In genomic region chr20:45835230-45836224, GRCh38 we compare ENCODE assay signal across 11 cellular contexts. TPM values are rescaled to one million over a fixed set of nuclear protein-coding genes. Genes with fewer than 3 reads are reported as not detected.
DNase-seq lines count a peak whose midpoint lies in the region; ATAC-seq and TF ChIP-seq lines count a peak whose summit lies in the region.
"Had no signal": no experiment of that assay in that cellular context is flagged by ENCODE, and none has a peak within 500 bp of the region (broad histone marks: within the 10 kb centered on the region; RNA-seq: fewer than 3 reads in every experiment).

No MANE protein-coding gene starts in this region.

- peak overlapping the region; percentile 95 for H3K4me3 ChIP-seq in thoracic aorta
- H3K4me3 ChIP-seq: BLaER1 had no signal

- ATAC-seq in activated B cell treated with CpG ODN at 0.5 μM for 24 hours (ENCODE audit: low read depth), result no peak
- ATAC-seq in left cardiac atrium, result peak; percentile 12 to 46
- ATAC-seq in thoracic aorta (ENCODE audit: insufficient number of reproducible peaks, low FRiP score, low read depth), result peak; percentile 24
- no peak for ATAC-seq in HG03571 (IDR thresholded peaks at IDR 0.05; ENCODE audit: unreplicated experiment)

- H3K27me3 Mint-ChIP-seq in activated CD4-positive, alpha-beta T cell treated with anti-CD3 and anti-CD28 coated beads, Interleukin-2, amount 10 ng/mL, durations not matched to agents 7 days and 5 days, result no peaks in the 10 kb centered on the region
- H3K27me3 Mint-ChIP-seq in activated B cell treated with CpG ODN at 0.5 μM for 24 hours, result no peaks in the 10 kb centered on the region

- no peak for TF ChIP-seq CTCF in activated B cell treated with CpG ODN at 0.5 μM for 24 hours (IDR thresholded peaks at IDR 0.05)
- no peak for TF ChIP-seq CTCF in thoracic aorta (IDR thresholded peaks at IDR 0.05)

- H3K27ac Mint-ChIP-seq in activated CD4-positive, alpha-beta T cell treated with anti-CD3 and anti-CD28 coated beads, Interleukin-2, amount 10 ng/mL, durations not matched to agents 7 days and 5 days, result no peak overlapping the region
- H3K27ac Mint-ChIP-seq in activated B cell treated with CpG ODN at 0.5 μM for 24 hours, result no peak overlapping the region

- H3K9me3 Mint-ChIP-seq in activated CD4-positive, alpha-beta T cell treated with anti-CD3 and anti-CD28 coated beads, Interleukin-2, amount 10 ng/mL, durations not matched to agents 7 days and 5 days, result no peaks in the 10 kb centered on the region
- no peaks in the 10 kb centered on the region for H3K9me3 Mint-ChIP-seq in activated B cell treated with CpG ODN at 0.5 μM for 24 hours

- H3K27me3 ChIP-seq in thoracic aorta (replicated peaks; ENCODE audit: insufficient read depth), result no peaks in the 10 kb centered on the region
- H3K27me3 ChIP-seq: neutrophil had no signal

- peaks cover 11% of the 10 kb centered on the region for H3K4me1 Mint-ChIP-seq in activated CD4-positive, alpha-beta T cell treated with anti-CD3 and anti-CD28 coated beads, Interleukin-2, amount 10 ng/mL, durations not matched to agents 7 days and 5 days
- H3K4me1 Mint-ChIP-seq in activated B cell treated with CpG ODN at 0.5 μM for 24 hours, result peaks cover 10% of the 10 kb centered on the region

- H3K4me3 Mint-ChIP-seq in activated CD4-positive, alpha-beta T cell treated with anti-CD3 and anti-CD28 coated beads, Interleukin-2, amount 10 ng/mL, durations not matched to agents 7 days and 5 days, result peak overlapping the region; percentile 36
- H3K4me3 Mint-ChIP-seq in activated B cell treated with CpG ODN at 0.5 μM for 24 hours, result peak overlapping the region; percentile 86

- H3K27ac ChIP-seq in thoracic aorta, result peak overlapping the region; percentile 93 to 98
- H3K27ac ChIP-seq: BLaER1, neutrophil had no signal

- DNase-seq in activated CD4-positive, alpha-beta T cell treated with anti-CD3 and anti-CD28 coated beads, Interleukin-2, amount 10 ng/mL, durations not matched to agents 7 days and 5 days, result no peak
- no peak for DNase-seq in activated CD4-positive, alpha-beta T cell treated with anti-CD3 and anti-CD28 coated beads for 1 hour
- DNase-seq in activated B cell treated with CpG ODN at 0.5 μM for 24 hours (no peak), left cardiac atrium (peak; percentile 70), thoracic aorta (ENCODE audit: low spot score) (peak; percentile 72), NCI-H226 (no peak), NCI-H2171 (lab: John Stamatoyannopoulos, UW) (no peak)
- DNase-seq: activated CD8-positive, alpha-beta memory T cell treated with anti-CD3 and anti-CD28 coated beads, Interleukin-2, amount 50 U/mL, for 48 hours had no signal

- CTCF ChIA-PET in activated CD4-positive, alpha-beta T cell treated with anti-CD3 and anti-CD28 coated beads, Interleukin-2, amount 10 ng/mL, durations not matched to agents 7 days and 5 days (lab: Charles Lee), result no interaction called here
- CTCF ChIA-PET in activated B cell treated with CpG ODN at 0.5 μM for 24 hours (lab: Charles Lee), result no interaction called here

- POLR2A ChIA-PET in activated CD4-positive, alpha-beta T cell treated with anti-CD3 and anti-CD28 coated beads, Interleukin-2, amount 10 ng/mL, durations not matched to agents 7 days and 5 days (lab: Charles Lee), result no interaction called here
- POLR2A ChIA-PET in activated B cell treated with CpG ODN at 0.5 μM for 24 hours (lab: Charles Lee), result no interaction called here

- intact Hi-C loops in activated B cell treated with CpG ODN at 0.5 μM for 24 hours (cut with micrococcal nuclease) (no loop called here), left cardiac atrium (cut with DNase I) (no loop called here)

- H3K4me1 ChIP-seq in thoracic aorta (ENCODE audit: control insufficient read depth in 1 of 2, low read depth in 2 of 2), result peaks cover 18 to 44% of the 10 kb centered on the region in 2 donors

- H3K36me3 ChIP-seq in thoracic aorta, result peaks cover 10% of the 10 kb centered on the region
- H3K36me3 ChIP-seq: BLaER1 had no signal

- H3K9me3 ChIP-seq in thoracic aorta, result no peaks in the 10 kb centered on the region
- H3K9me3 ChIP-seq: BLaER1, neutrophil had no signal

- no peaks in the 10 kb centered on the region for H3K36me3 Mint-ChIP-seq in activated CD4-positive, alpha-beta T cell treated with anti-CD3 and anti-CD28 coated beads, Interleukin-2, amount 10 ng/mL, durations not matched to agents 7 days and 5 days (ENCODE audit: low read depth)
- no peaks in the 10 kb centered on the region for H3K36me3 Mint-ChIP-seq in activated B cell treated with CpG ODN at 0.5 μM for 24 hours (ENCODE audit: low read depth)

RNA-seq across cellular contexts. Expression of gene SNX21, which starts 1.9 kb away (rescaled TPM):
- total RNA-seq in activated CD4-positive, alpha-beta T cell treated with anti-CD3 and anti-CD28 coated beads, Interleukin-2, amount 10 ng/mL, durations not matched to agents 7 days and 5 days, result under 1 TPM; 0.72 to 0.87 TPM
- total RNA-seq in activated B cell treated with CpG ODN at 0.5 μM for 24 hours (0.49 and 0.93 TPM in 2 replicates), left cardiac atrium (10 to 100 TPM; 23.2 to 30.2 TPM), thoracic aorta (100 to 1,000 TPM in 1 of 2 donors, 10 to 100 TPM in 1; 78.2 to 133 TPM)

RNA-seq across cellular contexts. Expression of gene TNNC2, which starts 8.4 kb away (rescaled TPM):
- not detected for total RNA-seq in activated CD4-positive, alpha-beta T cell treated with anti-CD3 and anti-CD28 coated beads, Interleukin-2, amount 10 ng/mL, durations not matched to agents 7 days and 5 days
- total RNA-seq in activated B cell treated with CpG ODN at 0.5 μM for 24 hours, result 0.32 TPM in 1 of 2 replicates, not detected in the other
- under 1 TPM in 1 of 2 donors, not detected in 1; 0.32 TPM for total RNA-seq in left cardiac atrium
- total RNA-seq in thoracic aorta, result not detected

RNA-seq across cellular contexts. Expression of gene ACOT8, which starts 21.7 kb away (rescaled TPM):
- 10 to 100 TPM; 35.0 to 35.6 TPM for total RNA-seq in activated CD4-positive, alpha-beta T cell treated with anti-CD3 and anti-CD28 coated beads, Interleukin-2, amount 10 ng/mL, durations not matched to agents 7 days and 5 days
- 24.5 and 27.3 TPM in 2 replicates for total RNA-seq in activated B cell treated with CpG ODN at 0.5 μM for 24 hours
- total RNA-seq in left cardiac atrium, result 10 to 100 TPM; 20.2 to 21.4 TPM
- 10 to 100 TPM; 20.5 to 45.2 TPM for total RNA-seq in thoracic aorta

RNA-seq across cellular contexts. Expression of gene ZSWIM3, which starts 21.9 kb away (rescaled TPM):
- total RNA-seq in activated CD4-positive, alpha-beta T cell treated with anti-CD3 and anti-CD28 coated beads, Interleukin-2, amount 10 ng/mL, durations not matched to agents 7 days and 5 days, result 1 to 10 TPM; 6.2 to 6.4 TPM
- total RNA-seq in activated B cell treated with CpG ODN at 0.5 μM for 24 hours (5.9 and 6.4 TPM in 2 replicates), left cardiac atrium (1 to 10 TPM; 1.7 to 2.5 TPM), thoracic aorta (1 to 10 TPM; 3.0 to 6.1 TPM)

RNA-seq across cellular contexts. Expression of gene UBE2C, which starts 23.1 kb away (rescaled TPM):
- 100 to 1,000 TPM; 232 to 244 TPM for total RNA-seq in activated CD4-positive, alpha-beta T cell treated with anti-CD3 and anti-CD28 coated beads, Interleukin-2, amount 10 ng/mL, durations not matched to agents 7 days and 5 days
- total RNA-seq in activated B cell treated with CpG ODN at 0.5 μM for 24 hours (2.4 and 3.3 TPM in 2 replicates), left cardiac atrium (1 to 10 TPM in 1 of 2 donors, under 1 TPM in 1; 0.73 to 1.6 TPM), thoracic aorta (not detected)

Comparison
In these comparisons a context has a peak if more than half of its experiments do, and no peak if none do; other contexts are left out.
1. DNase-seq: peak in left cardiac atrium (single experiment) and thoracic aorta (single experiment); none in activated CD4-positive, alpha-beta T cell treated with anti-CD3 and anti-CD28 coated beads, Interleukin-2, amount 10 ng/mL, durations not matched to agents 7 days and 5 days (single experiment), activated CD4-positive, alpha-beta T cell treated with anti-CD3 and anti-CD28 coated beads for 1 hour (single experiment), activated B cell treated with CpG ODN at 0.5 μM for 24 hours (single experiment), NCI-H226 (single experiment) and NCI-H2171 (single experiment).
2. ATAC-seq: peak in left cardiac atrium (2 of 2) and thoracic aorta (single experiment); none in activated B cell treated with CpG ODN at 0.5 μM for 24 hours (single experiment) and HG03571 (single experiment).
3. RNA of gene SNX21, which starts 1.9 kb away (total RNA-seq): 78.2 to 133 TPM in thoracic aorta and 23.2 to 30.2 TPM in left cardiac atrium; 0.72 to 0.87 TPM in activated CD4-positive, alpha-beta T cell treated with anti-CD3 and anti-CD28 coated beads, Interleukin-2, amount 10 ng/mL, durations not matched to agents 7 days and 5 days and 0.49 to 0.93 TPM in activated B cell treated with CpG ODN at 0.5 μM for 24 hours; every median in the first group is over 10 times any median in the second.